1 cellular context compared by ENCODE assay signal in genomic region chr11:9722023-9722422, GRCh38.
TF ChIP-seq lines count a peak whose summit lies in the region.

No MANE protein-coding gene starts in this region.

TF ChIP-seq in endothelial cell of umbilical vein, 7 proteins besides CTCF, POLR2A, EP300 and RAD21 (continued from another document):
- no peak for TF ChIP-seq GATA2 (IDR thresholded peaks at IDR 0.05; ENCODE audit: insufficient read depth, insufficient read length, low read depth, low read length)
- no peak for TF ChIP-seq MAX (IDR thresholded peaks at IDR 0.05; ENCODE audit: insufficient read depth, insufficient read length)
- TF ChIP-seq MYC (IDR thresholded peaks at IDR 0.05; ENCODE audit: low read depth, low read length), result no peak
- no peak for TF ChIP-seq EZH2 (IDR thresholded peaks at IDR 0.05; ENCODE audit: borderline replicate concordance, low read depth, low read length, severe bottlenecking)
